In genomic region chr1:24117722-24118409, GRCh38 we compare ENCODE assay signal across 14 cellular contexts. TPM values are rescaled to one million over a fixed set of nuclear protein-coding genes. Genes with fewer than 3 reads are reported as not detected.
DNase-seq lines count a peak whose midpoint lies in the region; FAIRE-seq and TF ChIP-seq lines count a peak whose summit lies in the region.
"Had no signal": no experiment of that assay in that cellular context is flagged by ENCODE, and none has a peak within 500 bp of the region (broad histone marks: within the 10 kb centered on the region; RNA-seq: fewer than 3 reads in every experiment).

No MANE protein-coding gene starts in this region.

- DNase-seq in HK-2 (ENCODE audit: unreplicated experiment) (peak; percentile 55), astrocyte of the hippocampus (ENCODE audit: low read depth, low spot score) (peak; percentile 26), kidney (peak; percentile 73), type B pancreatic cell (ENCODE audit: extremely low spot score, unreplicated experiment) (no peak), SJCRH30 (no peak), GM19239 (ENCODE audit: insufficient read length, low spot score) (no peak), retina (no peak)
- DNase-seq: activated CD4-positive, alpha-beta T cell treated with anti-CD3 and anti-CD28 coated beads, Interleukin-2, amount 10 ng/mL, durations not matched to agents 24 days and 14 days; DMS 273 treated with DMSO at 0.1 percent for 48 hours; foreskin melanocyte; NCI-H1092 treated with DMSO at 0.1 percent for 48 hours; NCI-H69; stimulated activated naive CD4-positive, alpha-beta T cell had no signal

- H3K9me3 ChIP-seq in kidney (ENCODE audit: control insufficient read depth in 1 of 2, low read length in 2 of 2) (no peaks in the 10 kb centered on the region), SJCRH30 (replicated peaks) (no peaks in the 10 kb centered on the region)

- no peaks in the 10 kb centered on the region for H3K36me3 Mint-ChIP-seq in type B pancreatic cell

- H3K9ac ChIP-seq in kidney (ENCODE audit: low read length in 2 of 2): no peak overlapping the region

- TF ChIP-seq CTCF in kidney (IDR thresholded peaks at IDR 0.05; ENCODE audit: borderline replicate concordance, extremely low read depth, insufficient read depth) (no peak), type B pancreatic cell (conservative IDR thresholded peaks at IDR 0.05) (no peak)

- peaks cover 9% of the 10 kb centered on the region for H3K27me3 Mint-ChIP-seq in type B pancreatic cell

- H3K27ac ChIP-seq in kidney (ENCODE audit: low read depth in 2 of 2, low read length in 2 of 2) (no peak overlapping the region), SJCRH30 (no peak overlapping the region)

- intact Hi-C loops in kidney (cut with DNase I): no loop called here

- H3K4me3 ChIP-seq in kidney (ENCODE audit: low read length in 2 of 2) (no peak overlapping the region), SJCRH30 (no peak overlapping the region)

- H3K27me3 ChIP-seq in SJCRH30: peaks cover 34% of the 10 kb centered on the region

- peaks cover 9 to 12% of the 10 kb centered on the region in 2 donors for H3K4me1 ChIP-seq in kidney (ENCODE audit: control insufficient read depth in 1 of 2, insufficient read depth in 1 of 2, low read depth in 1 of 2, low read length in 2 of 2)
- no peaks in the 10 kb centered on the region for H3K4me1 ChIP-seq in SJCRH30

- FAIRE-seq in kidney (lab: Jason Lieb, UNC): no peak
- FAIRE-seq in GM19239 (lab: Jason Lieb, UNC): no peak
- FAIRE-seq: colon had no signal

- H3K4me3 Mint-ChIP-seq in type B pancreatic cell: peak overlapping the region; percentile 14
- H3K4me3 Mint-ChIP-seq: activated CD4-positive, alpha-beta T cell treated with anti-CD3 and anti-CD28 coated beads, Interleukin-2, amount 10 ng/mL, durations not matched to agents 24 days and 14 days had no signal

- H3K36me3 ChIP-seq in kidney (ENCODE audit: control insufficient read depth in 1 of 2, insufficient read depth in 2 of 2, low read length in 2 of 2): no peaks in the 10 kb centered on the region
- no peaks in the 10 kb centered on the region for H3K36me3 ChIP-seq in SJCRH30

- peak overlapping the region; percentile 81 for H3K27ac Mint-ChIP-seq in type B pancreatic cell
- H3K27ac Mint-ChIP-seq: activated CD4-positive, alpha-beta T cell treated with anti-CD3 and anti-CD28 coated beads, Interleukin-2, amount 10 ng/mL, durations not matched to agents 24 days and 14 days had no signal

- H3K4me1 Mint-ChIP-seq in type B pancreatic cell (ENCODE audit: unreplicated experiment): peaks cover 18% of the 10 kb centered on the region

- no peaks in the 10 kb centered on the region for H3K9me3 Mint-ChIP-seq in type B pancreatic cell
- H3K9me3 Mint-ChIP-seq: activated CD4-positive, alpha-beta T cell treated with anti-CD3 and anti-CD28 coated beads, Interleukin-2, amount 10 ng/mL, durations not matched to agents 24 days and 14 days had no signal

RNA-seq across cellular contexts. Expression of gene MYOM3, which starts 5.9 kb away (rescaled TPM):
- total RNA-seq in kidney: 13.5 TPM
- polyA plus RNA-seq in kidney (ENCODE audit: insufficient read depth, low read depth, low replicate concordance): 20.5 TPM
- 0.12 and 0.70 TPM in 2 replicates for total RNA-seq in type B pancreatic cell (ENCODE audit: low replicate concordance)
- 0.03 TPM in 1 of 2 replicates, not detected in the other for total RNA-seq in SJCRH30 (2014; rRNA removed; shearing (Covaris generic))
- total RNA-seq: activated CD4-positive, alpha-beta T cell treated with anti-CD3 and anti-CD28 coated beads, Interleukin-2, amount 10 ng/mL, durations not matched to agents 24 days and 14 days had no signal

RNA-seq across cellular contexts. Expression of gene IL22RA1, which starts 25.1 kb away (rescaled TPM):
- total RNA-seq in kidney (1.4 TPM), type B pancreatic cell (ENCODE audit: low replicate concordance) (1.1 and 2.8 TPM in 2 replicates)
- 1.4 TPM for polyA plus RNA-seq in kidney (ENCODE audit: insufficient read depth, low read depth, low replicate concordance)
- not detected in 2 replicates for total RNA-seq in SJCRH30 (2014; rRNA removed; shearing (Covaris generic))
- total RNA-seq: activated CD4-positive, alpha-beta T cell treated with anti-CD3 and anti-CD28 coated beads, Interleukin-2, amount 10 ng/mL, durations not matched to agents 24 days and 14 days had no signal

Comparison
In these comparisons a context has a peak if more than half of its experiments do, and no peak if none do; other contexts are left out.
1. DNase-seq: peak in HK-2 (single experiment), astrocyte of the hippocampus (single experiment) and kidney (single experiment); none in type B pancreatic cell (single experiment), SJCRH30 (0 of 2), GM19239 (single experiment) and retina (single experiment).